Comparison of ENCODE assay signal across 21 cellular contexts in genomic region chr3:43913549-43913948, GRCh38.
"Had no signal": no experiment of that assay in that cellular context is flagged by ENCODE, and none has a peak within 500 bp of the region (broad histone marks: within the 10 kb centered on the region; RNA-seq: fewer than 3 reads in every experiment).

No MANE protein-coding gene starts in this region.

- ATAC-seq: gastrocnemius medialis; heart right ventricle; left lobe of liver; naive thymus-derived CD8-positive, alpha-beta T cell; psoas muscle; right lobe of liver had no signal

- H3K27me3 ChIP-seq: gastrocnemius medialis, right lobe of liver, spleen, tibial artery, upper lobe of left lung, uterus had no signal

- H3K4me3 Mint-ChIP-seq: endodermal cell; naive thymus-derived CD8-positive, alpha-beta T cell had no signal

- H3K4me1 ChIP-seq: gastrocnemius medialis, heart right ventricle, psoas muscle, right lobe of liver, tibial artery, upper lobe of left lung, uterus had no signal

- DNase-seq: effector CD4-positive, alpha-beta T cell; endodermal cell; gastrocnemius medialis; heart right ventricle; hypothalamus; mammary epithelial cell; naive thymus-derived CD8-positive, alpha-beta T cell; psoas muscle; retina; right lobe of liver; spleen; stimulated activated CD4-positive, alpha-beta T cell treated with anti-CD3 and anti-CD28 coated beads, Interleukin-15, amount 100 ng/mL, for 24 hours; stimulated activated CD4-positive, alpha-beta T cell treated with anti-CD3 and anti-CD28 coated beads, Interleukin-1b, Interleukin-23, amount 100 ng/mL, for 48 hours; stimulated activated CD4-positive, alpha-beta T cell treated with anti-CD3 and anti-CD28 coated beads, Interleukin-4, amount 100 ng/mL, for 24 hours; stimulated activated naive CD4-positive, alpha-beta T cell treated with Interleukin-2 at 50 U/mL for 16 hours; tibial artery; upper lobe of left lung; uterus had no signal

- H3K4me1 Mint-ChIP-seq: endodermal cell; naive thymus-derived CD8-positive, alpha-beta T cell had no signal

- H3K36me3 ChIP-seq: gastrocnemius medialis, heart right ventricle, neutrophil, right lobe of liver, spleen, tibial artery, upper lobe of left lung, uterus had no signal

- H3K9me3 ChIP-seq: gastrocnemius medialis, neutrophil, psoas muscle, right lobe of liver, uterus had no signal

- H3K27ac Mint-ChIP-seq: endodermal cell; naive thymus-derived CD8-positive, alpha-beta T cell had no signal

- H3K27ac ChIP-seq: coronary artery, gastrocnemius medialis, heart right ventricle, neutrophil, psoas muscle, right lobe of liver, spleen, tibial artery, upper lobe of left lung, uterus had no signal

- H3K4me3 ChIP-seq: coronary artery, gastrocnemius medialis, heart right ventricle, psoas muscle, right lobe of liver, spleen, tibial artery, upper lobe of left lung, uterus had no signal
